In the genomic region with DNA sequence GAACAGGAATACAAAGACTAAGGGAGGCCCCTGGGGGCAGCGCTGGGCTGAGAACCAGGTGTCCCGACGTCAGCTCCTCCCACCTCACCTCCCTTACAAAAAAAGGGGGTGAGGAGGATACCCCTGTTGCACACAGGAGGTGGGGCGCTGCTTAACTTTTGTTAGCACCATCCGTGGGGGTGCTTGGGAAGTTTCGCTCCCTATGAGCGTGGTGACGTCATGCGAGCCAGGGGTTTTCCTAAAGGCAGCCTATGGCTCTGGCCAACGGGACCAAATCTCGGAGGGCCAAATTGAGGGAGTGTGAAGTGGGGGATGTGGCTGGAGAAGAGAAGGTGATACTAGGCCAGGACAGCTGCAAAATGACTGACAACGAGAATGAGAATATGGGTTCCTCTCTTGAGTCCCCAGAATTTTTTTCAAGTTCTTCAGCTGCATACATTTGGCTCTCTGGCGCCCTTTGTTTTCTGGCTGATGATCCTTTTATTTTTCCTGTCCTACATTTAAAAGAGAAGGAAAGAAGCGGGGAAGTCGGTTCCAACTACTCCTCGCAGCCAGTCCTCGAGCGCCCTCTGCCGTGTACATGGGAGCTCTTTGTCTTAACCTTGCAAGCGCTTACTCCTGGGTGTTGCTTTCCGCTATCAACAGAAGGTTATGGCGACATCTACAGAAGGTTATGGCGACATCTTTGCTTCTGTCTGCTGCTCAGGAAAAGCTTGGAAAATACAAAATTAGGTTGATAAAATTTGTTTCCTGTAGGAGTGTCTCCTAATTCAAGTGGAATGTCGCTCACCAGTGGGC, we compare ENCODE assay signal across 8 cellular contexts. TPM values are rescaled to one million over a fixed set of nuclear protein-coding genes. Genes with fewer than 3 reads are reported as not detected.
DNase-seq lines count a peak whose midpoint lies in the region; ATAC-seq and TF ChIP-seq lines count a peak whose summit lies in the region.

No MANE protein-coding gene starts in this region.

- no TSS peak for BruUV-seq in mammary epithelial cell (replicated peaks; lab: Mats Ljungman, UMichigan)

- intact Hi-C loops in mammary epithelial cell (cut with micrococcal nuclease): no loop called here

- H3K4me3 ChIP-seq in BE2C (ENCODE audit: low read depth, low read length) (peak overlapping the region; percentile 51), mammary epithelial cell (replicated peaks in 1 of 3; ENCODE audit: insufficient read depth in 1 of 3, low read depth in 2 of 3, low read length in 3 of 3) (no peak overlapping the region), smooth muscle cell (peak overlapping the region; percentile 47)

- CTCF ChIA-PET in mammary epithelial cell (lab: Charles Lee; ENCODE audit: low non-redundant PET): no interaction called here

- no peaks in the 10 kb centered on the region for H3K79me2 ChIP-seq in mammary epithelial cell (ENCODE audit: insufficient read depth, low read length)
- H3K79me2 ChIP-seq in smooth muscle cell (ENCODE audit: low read depth): no peaks in the 10 kb centered on the region

- H3K27me3 ChIP-seq in BE2C (no peaks in the 10 kb centered on the region), mammary epithelial cell (ENCODE audit: insufficient read depth, low read length) (no peaks in the 10 kb centered on the region), smooth muscle cell (ENCODE audit: low read depth) (peaks cover 4% of the 10 kb centered on the region)

- H3K9me3 ChIP-seq in BE2C (no peaks in the 10 kb centered on the region), mammary epithelial cell (replicated peaks; ENCODE audit: insufficient read depth, low read length) (no peaks in the 10 kb centered on the region), smooth muscle cell (replicated peaks; ENCODE audit: low read depth) (no peaks in the 10 kb centered on the region)

- H3K36me3 ChIP-seq in BE2C (no peaks in the 10 kb centered on the region), mammary epithelial cell (ENCODE audit: insufficient read depth, low read length) (no peaks in the 10 kb centered on the region), smooth muscle cell (ENCODE audit: low read depth) (no peaks in the 10 kb centered on the region)

- H3K4me2 ChIP-seq in mammary epithelial cell (ENCODE audit: insufficient read depth, low read depth, low read length) (no peak overlapping the region), smooth muscle cell (peak overlapping the region; percentile 86)

- no peak overlapping the region for H3K27ac ChIP-seq in mammary epithelial cell (ENCODE audit: insufficient read depth, low read depth, low read length)
- no peak overlapping the region for H3K27ac ChIP-seq in smooth muscle cell (ENCODE audit: low read depth)

- DNase-seq in BE2C: peak; percentile 94
- peak; percentile 58 for DNase-seq in NOMO-1 treated with dmso at 0.1 percent for 144 hours (lab: John Stamatoyannopoulos, UW; ENCODE audit: unreplicated experiment)
- peak; percentile 61 for DNase-seq in mammary epithelial cell
- peak; percentile 86 for DNase-seq in iPS-NIHi7 (ENCODE audit: extremely low spot score)
- DNase-seq in smooth muscle cell (lab: John Stamatoyannopoulos, UW; ENCODE audit: unreplicated experiment): peak; percentile 43

- no peaks in the 10 kb centered on the region for H4K20me1 ChIP-seq in mammary epithelial cell (ENCODE audit: insufficient read depth, low read length)
- H4K20me1 ChIP-seq in smooth muscle cell (ENCODE audit: low read depth): no peaks in the 10 kb centered on the region

- peak; percentile 99 for TF ChIP-seq CTCF in BE2C (IDR thresholded peaks at IDR 0.05; ENCODE audit: low read depth, low read length)
- TF ChIP-seq CTCF in mammary epithelial cell (conservative IDR thresholded peaks at IDR 0.05 in 1 of 2, IDR thresholded peaks at IDR 0.05 in 1 of 2; ENCODE audit: extremely low read depth in 1 of 2, insufficient read depth in 1 of 2, low read depth in 1 of 2, low read length in 2 of 2): peak in 1 of 2 donors; percentile 34
- TF ChIP-seq CTCF in smooth muscle cell (IDR thresholded peaks at IDR 0.05; ENCODE audit: borderline replicate concordance, insufficient read depth, poor library complexity, severe bottlenecking): peak; percentile 89

- H3K9ac ChIP-seq in mammary epithelial cell (ENCODE audit: insufficient read depth, low read length) (no peak overlapping the region), smooth muscle cell (ENCODE audit: low read depth) (peak overlapping the region; percentile 64)

- 85% methylated on average over 24 of the region's 24 CpGs for WGBS in mammary epithelial cell (ENCODE audit: low coverage, missing lambda C conversion rate)
- WGBS in smooth muscle cell (ENCODE audit: low lambda C conversion rate): 8% methylated on average over 24 of the region's 24 CpGs

- H3F3A ChIP-seq in smooth muscle cell (ENCODE audit: low read depth): no peaks in the 10 kb centered on the region

- ATAC-seq in GM19023 (IDR thresholded peaks at IDR 0.05; ENCODE audit: unreplicated experiment) (peak; percentile 81), HG03280 (IDR thresholded peaks at IDR 0.05; ENCODE audit: unreplicated experiment) (peak; percentile 65), SK-N-SH treated with all-trans-retinoic acid at 6 μM for 48 hours (no peak)

- dilution Hi-C loops in mammary epithelial cell (cut with HindIII; ENCODE audit: low sequenced_read_pairs): no loop called here

- H3K4me1 ChIP-seq in BE2C: peaks cover 5% of the 10 kb centered on the region; the same call in 1 of the 2 replicates
- H3K4me1 ChIP-seq in mammary epithelial cell (ENCODE audit: insufficient read depth, low read length): no peaks in the 10 kb centered on the region
- peaks cover 14% of the 10 kb centered on the region for H3K4me1 ChIP-seq in smooth muscle cell (ENCODE audit: low read depth)

- H2AFZ ChIP-seq in mammary epithelial cell (ENCODE audit: low read depth, low read length) (no peak overlapping the region), smooth muscle cell (ENCODE audit: low read depth) (peak overlapping the region; percentile 91)

- in situ Hi-C loops in mammary epithelial cell (cut with MboI; ENCODE audit: low sequenced_read_pairs in 2 of 2): no loop called here

TF ChIP-seq in SK-N-SH treated with all-trans-retinoic acid at 6 μM for 48 hours, 23 proteins besides CTCF, POLR2A, EP300 and RAD21:
- TF ChIP-seq, protein P1, sequence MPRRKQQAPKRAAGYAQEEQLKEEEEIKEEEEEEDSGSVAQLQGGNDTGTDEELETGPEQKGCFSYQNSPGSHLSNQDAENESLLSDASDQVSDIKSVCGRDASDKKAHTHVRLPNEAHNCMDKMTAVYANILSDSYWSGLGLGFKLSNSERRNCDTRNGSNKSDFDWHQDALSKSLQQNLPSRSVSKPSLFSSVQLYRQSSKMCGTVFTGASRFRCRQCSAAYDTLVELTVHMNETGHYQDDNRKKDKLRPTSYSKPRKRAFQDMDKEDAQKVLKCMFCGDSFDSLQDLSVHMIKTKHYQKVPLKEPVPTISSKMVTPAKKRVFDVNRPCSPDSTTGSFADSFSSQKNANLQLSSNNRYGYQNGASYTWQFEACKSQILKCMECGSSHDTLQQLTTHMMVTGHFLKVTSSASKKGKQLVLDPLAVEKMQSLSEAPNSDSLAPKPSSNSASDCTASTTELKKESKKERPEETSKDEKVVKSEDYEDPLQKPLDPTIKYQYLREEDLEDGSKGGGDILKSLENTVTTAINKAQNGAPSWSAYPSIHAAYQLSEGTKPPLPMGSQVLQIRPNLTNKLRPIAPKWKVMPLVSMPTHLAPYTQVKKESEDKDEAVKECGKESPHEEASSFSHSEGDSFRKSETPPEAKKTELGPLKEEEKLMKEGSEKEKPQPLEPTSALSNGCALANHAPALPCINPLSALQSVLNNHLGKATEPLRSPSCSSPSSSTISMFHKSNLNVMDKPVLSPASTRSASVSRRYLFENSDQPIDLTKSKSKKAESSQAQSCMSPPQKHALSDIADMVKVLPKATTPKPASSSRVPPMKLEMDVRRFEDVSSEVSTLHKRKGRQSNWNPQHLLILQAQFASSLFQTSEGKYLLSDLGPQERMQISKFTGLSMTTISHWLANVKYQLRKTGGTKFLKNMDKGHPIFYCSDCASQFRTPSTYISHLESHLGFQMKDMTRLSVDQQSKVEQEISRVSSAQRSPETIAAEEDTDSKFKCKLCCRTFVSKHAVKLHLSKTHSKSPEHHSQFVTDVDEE (CRISPR knock-in tag; IDR thresholded peaks at IDR 0.05): no peak
- TF ChIP-seq RARB (CRISPR knock-in tag; IDR thresholded peaks at IDR 0.05): no peak

RNA-seq across cellular contexts. Expression of gene ZC3H11B, which starts 48.0 kb away (rescaled TPM):
- polyA plus RNA-seq in BE2C (2012; ENCODE audit: insufficient read depth, insufficient read length, low read depth): 0.82 TPM
- total RNA-seq in mammary epithelial cell (not detected), smooth muscle cell (0.09 TPM in 1 of 2 replicates, not detected in the other)
- polyA plus RNA-seq in mammary epithelial cell (0.06 TPM), smooth muscle cell (not detected in 2 replicates)
- not detected for polyA minus RNA-seq in mammary epithelial cell

Comparison
In these comparisons a context has a peak if more than half of its experiments do, and no peak if none do; other contexts are left out.
1. DNase-seq: peak in every context shown above with its lines; median percentile 94 in BE2C; 86 in iPS-NIHi7; 61 in mammary epithelial cell; 58 in NOMO-1 treated with dmso at 0.1 percent for 144 hours; 43 in smooth muscle cell.
2. H3K4me3 ChIP-seq: peak in BE2C (single experiment) and smooth muscle cell (single experiment); none in mammary epithelial cell (0 of 3).